1 cellular context compared by ENCODE assay signal in the genomic region with DNA sequence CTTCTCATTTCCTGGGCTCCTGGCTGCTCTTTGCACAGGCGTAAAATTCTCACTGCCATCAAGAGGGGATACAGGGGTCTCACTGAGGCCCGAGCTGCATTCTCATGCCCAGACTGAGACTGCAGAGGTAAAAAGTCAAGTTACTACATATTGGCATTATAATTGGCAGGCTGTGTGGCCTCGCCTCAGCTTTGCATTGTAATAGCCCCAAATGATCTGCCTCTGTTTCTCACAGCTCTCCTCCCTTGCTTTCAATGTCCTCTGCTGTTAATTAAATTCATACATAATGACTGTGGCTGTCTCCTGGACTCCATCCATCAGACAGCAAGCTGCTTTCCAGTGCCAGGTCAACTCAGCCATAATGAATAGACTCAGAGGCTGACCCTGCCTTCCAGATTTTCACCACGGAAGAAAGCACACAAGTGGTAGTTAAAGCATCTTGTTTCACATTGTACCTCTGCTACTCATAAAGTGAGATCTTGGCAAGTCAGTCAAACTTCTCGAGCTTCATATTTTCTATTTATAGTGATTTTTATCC.
TF ChIP-seq lines count a peak whose summit lies in the region.

No MANE protein-coding gene starts in this region.

TF ChIP-seq in H1, 55 proteins besides CTCF, POLR2A, EP300 and RAD21:
- TF ChIP-seq JUN (IDR thresholded peaks at IDR 0.05; ENCODE audit: low read depth, low read length) (no peak), EGR1 (IDR thresholded peaks at IDR 0.05; ENCODE audit: borderline replicate concordance, low read depth, low read length) (no peak), SIX5 (IDR thresholded peaks at IDR 0.05; ENCODE audit: low read depth, low read length) (no peak)
